Comparison of ENCODE assay signal across 23 cellular contexts in the genomic region with DNA sequence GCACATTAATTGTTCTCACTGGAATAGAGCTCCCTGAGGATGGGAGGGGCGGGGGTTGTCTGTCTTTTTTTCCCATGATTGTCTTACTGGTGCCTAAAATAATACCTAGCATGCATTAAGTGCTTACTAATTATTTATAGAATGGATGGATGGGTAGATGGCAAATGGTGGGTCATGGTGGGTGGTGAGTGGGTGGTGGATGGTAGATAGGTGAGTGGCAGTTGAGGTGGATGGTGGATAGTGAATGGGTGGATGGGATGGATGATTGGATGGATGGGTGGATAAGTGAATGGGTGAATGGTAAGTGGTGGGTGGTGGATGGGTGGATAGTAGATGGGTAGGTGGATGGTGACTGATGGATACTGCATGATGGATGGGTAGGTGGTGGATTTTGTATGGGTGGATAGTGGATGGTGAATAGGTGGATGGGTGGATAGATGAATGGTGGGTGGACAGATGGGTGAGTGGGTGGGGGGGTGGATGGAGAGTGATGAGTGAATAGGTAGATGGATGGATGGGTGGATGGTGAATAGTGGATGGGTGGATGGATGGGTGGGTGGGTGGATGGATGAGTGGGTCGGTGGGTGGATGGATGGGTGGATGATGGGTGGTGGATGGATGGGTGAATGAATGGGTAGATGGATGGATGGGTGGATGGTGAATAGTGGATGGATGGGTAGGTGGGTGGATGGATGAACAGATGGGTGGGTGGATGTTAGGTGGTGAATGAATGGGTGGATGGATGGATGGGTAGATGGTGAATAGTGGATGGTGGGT. TPM values are rescaled to one million over a fixed set of nuclear protein-coding genes. Genes with fewer than 3 reads are reported as not detected.
"Had no signal": no experiment of that assay in that cellular context is flagged by ENCODE, and none has a peak within 500 bp of the region (broad histone marks: within the 10 kb centered on the region; RNA-seq: fewer than 3 reads in every experiment).

No MANE protein-coding gene starts in this region.

- DNase-seq: effector memory CD8-positive, alpha-beta T cell; gastrocnemius medialis; immature natural killer cell; left cardiac atrium; left ventricle myocardium superior; mammary epithelial cell; naive thymus-derived CD4-positive, alpha-beta T cell; pancreas; retina; stimulated activated CD4-positive, alpha-beta T cell treated with anti-CD3 and anti-CD28 coated beads, Interleukin-2, amount 100 ng/mL, for 48 hours; stimulated activated naive CD8-positive, alpha-beta T cell treated with anti-CD3 and anti-CD28 coated beads, Interleukin-15, Interleukin-2, amounts not matched to agents 100 U/mL and 50 U/mL, for 24 hours; testis; trophoblast cell had no signal

- H3K36me3 ChIP-seq: esophagus muscularis mucosa, gastrocnemius medialis, pancreas, prostate gland had no signal

- H3K4me1 ChIP-seq: esophagus muscularis mucosa, gastrocnemius medialis, pancreas, prostate gland, testis had no signal

- H3K4me3 ChIP-seq: esophagus muscularis mucosa, gastrocnemius medialis, pancreas, prostate gland, skin epidermis, testis had no signal

- H3K27ac Mint-ChIP-seq: effector memory CD8-positive, alpha-beta T cell had no signal

- H3K27me3 ChIP-seq: testis had no signal

- ATAC-seq: effector memory CD8-positive, alpha-beta T cell; gastrocnemius medialis; left cardiac atrium; left ventricle myocardium superior; naive thymus-derived CD4-positive, alpha-beta T cell; pancreas; sciatic nerve; stimulated activated naive CD8-positive, alpha-beta T cell treated with anti-CD3 and anti-CD28 coated beads, Interleukin-15, Interleukin-2, amounts not matched to agents 100 U/mL and 50 U/mL, for 24 hours had no signal

- H3K4me3 Mint-ChIP-seq: central memory CD8-positive, alpha-beta T cell; effector memory CD8-positive, alpha-beta T cell; naive thymus-derived CD4-positive, alpha-beta T cell; neural crest cell had no signal

- H3K9me3 ChIP-seq: esophagus muscularis mucosa, gastrocnemius medialis, pancreas, prostate gland, testis had no signal

- H3K27ac ChIP-seq: epithelial cell of prostate, esophagus muscularis mucosa, gastrocnemius medialis, pancreas, prostate gland had no signal

RNA-seq across cellular contexts. Expression of a gene that starts 51.6 kb away (rescaled TPM):
- total RNA-seq: fibroblast of villous mesenchyme, gastrocnemius medialis, left cardiac atrium, left ventricle myocardium superior, mammary epithelial cell, sciatic nerve, subcutaneous adipose tissue had no signal
- polyA plus RNA-seq: keratinocyte, mammary epithelial cell had no signal
